In genomic region chr11:76579047-76579751, GRCh38 we compare ENCODE assay signal across 11 cellular contexts.
A peak's percentile ranks its signal among the peaks of the same experiment; 100 is the strongest.
DNase-seq lines count a peak whose midpoint lies in the region; ATAC-seq and TF ChIP-seq lines count a peak whose summit lies in the region.
"Had no signal": no experiment of that assay in that cellular context is flagged by ENCODE, and none has a peak within 500 bp of the region (broad histone marks: within the 10 kb centered on the region; RNA-seq: fewer than 3 reads in every experiment).

No MANE protein-coding gene starts in this region.

- no peaks in the 10 kb centered on the region for H3K27me3 ChIP-seq in BE2C
- H3K27me3 ChIP-seq in neural progenitor cell = no peaks in the 10 kb centered on the region
- H3K27me3 ChIP-seq: BLaER1 treated with 17β-estradiol and CSF1 and Interleukin-3, amounts not matched to agents 10 nM and 100 nM had no signal

- TF ChIP-seq CTCF in BE2C (IDR thresholded peaks at IDR 0.05; ENCODE audit: low read depth, low read length) (peak; percentile 32; the same call in 1 of the 2 replicates), glutamatergic neuron (IDR thresholded peaks at IDR 0.05; ENCODE audit: partially characterized antibody, unreplicated experiment) (no peak), neural progenitor cell (IDR thresholded peaks at IDR 0.05) (peak; percentile 41)

- no peaks in the 10 kb centered on the region for H3K79me2 ChIP-seq in neural progenitor cell (ENCODE audit: low read depth)

- peaks cover 18% of the 10 kb centered on the region for H3K4me1 ChIP-seq in BE2C
- peaks cover 6% of the 10 kb centered on the region for H3K4me1 ChIP-seq in neural progenitor cell

- no peaks in the 10 kb centered on the region for H4K20me1 ChIP-seq in neural progenitor cell (ENCODE audit: low read depth)
- H4K20me1 ChIP-seq: BLaER1 treated with 17β-estradiol and CSF1 and Interleukin-3, amounts not matched to agents 10 nM and 100 nM had no signal

- H3K27ac ChIP-seq in SK-N-MC (peak overlapping the region; percentile 48), neural progenitor cell (no peak overlapping the region)
- H3K27ac ChIP-seq: BLaER1 treated with 17β-estradiol and CSF1 and Interleukin-3, amounts not matched to agents 10 nM and 100 nM had no signal

- H3K4me3 Mint-ChIP-seq in glutamatergic neuron (ENCODE audit: unreplicated experiment) (no peak overlapping the region), neural progenitor cell (peak overlapping the region; percentile 48)

- H3K4me3 ChIP-seq in BE2C (ENCODE audit: low read depth, low read length) = no peak overlapping the region
- peak overlapping the region; percentile 28 for H3K4me3 ChIP-seq in SK-N-MC
- H3K4me3 ChIP-seq in neural progenitor cell = no peak overlapping the region
- H3K4me3 ChIP-seq: BLaER1 treated with 17β-estradiol and CSF1 and Interleukin-3, amounts not matched to agents 10 nM and 100 nM had no signal

- H3K27me3 Mint-ChIP-seq in glutamatergic neuron (ENCODE audit: unreplicated experiment) = peaks cover 4% of the 10 kb centered on the region
- H3K27me3 Mint-ChIP-seq in neural progenitor cell (ENCODE audit: insufficient read depth, low read depth) = peaks cover 3% of the 10 kb centered on the region

- H3F3A ChIP-seq in neural progenitor cell (ENCODE audit: low read depth) = no peaks in the 10 kb centered on the region

- H3K9me3 Mint-ChIP-seq in glutamatergic neuron (ENCODE audit: unreplicated experiment) (no peaks in the 10 kb centered on the region), neural progenitor cell (peaks cover 5% of the 10 kb centered on the region)

- no peak for ATAC-seq in stimulated activated naive CD8-positive, alpha-beta T cell treated with anti-CD3 and anti-CD28 coated beads, Interleukin-15, Interleukin-2, amounts not matched to agents 100 U/mL and 50 U/mL, for 24 hours
- ATAC-seq in HG02759 (IDR thresholded peaks at IDR 0.05; ENCODE audit: unreplicated experiment) = no peak

- H3K4me1 Mint-ChIP-seq in glutamatergic neuron (ENCODE audit: low read depth, unreplicated experiment) (peaks cover 5% of the 10 kb centered on the region), neural progenitor cell (peaks cover 20% of the 10 kb centered on the region)

- H3K36me3 Mint-ChIP-seq in glutamatergic neuron (ENCODE audit: unreplicated experiment) = no peaks in the 10 kb centered on the region
- H3K36me3 Mint-ChIP-seq in neural progenitor cell = no peaks in the 10 kb centered on the region

- H3K9ac ChIP-seq in SK-N-MC (ENCODE audit: insufficient read length) (peak overlapping the region; percentile 35), neural progenitor cell (no peak overlapping the region)
- H3K9ac ChIP-seq: BLaER1 treated with 17β-estradiol and CSF1 and Interleukin-3, amounts not matched to agents 10 nM and 100 nM had no signal

- H3K4me2 ChIP-seq in neural progenitor cell = no peak overlapping the region

- DNase-seq in BE2C (no peak), SK-N-MC (ENCODE audit: low read depth, low spot score) (no peak), glutamatergic neuron (no peak), neural progenitor cell (ENCODE audit: low spot score) (peak; percentile 41), COR-L47 (lab: John Stamatoyannopoulos, UW) (no peak), NCI-H1105 treated with DMSO at 0.1 percent for 48 hours (lab: John Stamatoyannopoulos, UW) (no peak)
- DNase-seq in stimulated activated naive CD8-positive, alpha-beta T cell treated with anti-CD3 and anti-CD28 coated beads, Interleukin-15, Interleukin-2, amounts not matched to agents 100 U/mL and 50 U/mL, for 24 hours = no peak
- DNase-seq: NCI-H1694 treated with DMSO at 0.1 percent for 48 hours; stimulated activated naive CD4-positive, alpha-beta T cell had no signal

- H3K36me3 ChIP-seq in BE2C (no peaks in the 10 kb centered on the region), SK-N-MC (ENCODE audit: insufficient read depth, low read length) (no peaks in the 10 kb centered on the region), neural progenitor cell (no peaks in the 10 kb centered on the region)
- H3K36me3 ChIP-seq: BLaER1 treated with 17β-estradiol and CSF1 and Interleukin-3, amounts not matched to agents 10 nM and 100 nM had no signal

- H2AFZ ChIP-seq in neural progenitor cell (replicated peaks) = peak overlapping the region; percentile 78

- H3K9me3 ChIP-seq in BE2C (no peaks in the 10 kb centered on the region), SK-N-MC (ENCODE audit: low read depth, low read length) (no peaks in the 10 kb centered on the region), neural progenitor cell (ENCODE audit: low read depth) (no peaks in the 10 kb centered on the region)

- H3K27ac Mint-ChIP-seq in glutamatergic neuron (ENCODE audit: unreplicated experiment) = peak overlapping the region; percentile 17
- H3K27ac Mint-ChIP-seq in neural progenitor cell = peak overlapping the region; percentile 82
